ENCODE assay signal across 20 cellular contexts in the genomic region with DNA sequence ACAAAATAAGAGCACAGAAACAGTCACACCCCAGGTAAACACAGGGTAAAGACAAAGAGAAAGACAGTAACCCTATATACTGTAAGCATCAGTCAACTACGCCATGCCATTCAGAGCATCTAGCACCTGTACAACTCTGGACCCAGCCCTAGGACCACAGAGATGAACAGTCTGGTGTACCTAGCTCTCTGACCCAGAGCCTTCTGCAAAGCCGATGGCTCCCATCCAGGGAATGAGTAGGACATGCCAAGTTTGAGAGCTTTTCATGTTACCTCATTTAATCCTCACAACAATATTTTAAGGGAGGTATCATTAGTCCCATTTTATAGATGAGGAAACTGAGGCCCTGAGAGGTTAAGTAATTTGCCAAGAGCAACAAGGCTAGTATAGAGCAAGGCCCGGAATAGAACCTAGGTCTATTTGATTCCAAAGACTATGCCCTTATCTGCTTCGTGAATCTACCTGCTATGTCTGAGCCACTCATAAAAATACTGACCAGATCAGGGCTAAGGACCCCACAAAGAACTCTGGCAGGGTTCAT. TPM values are rescaled to one million over a fixed set of nuclear protein-coding genes. Genes with fewer than 3 reads are reported as not detected.
DNase-seq lines count a peak whose midpoint lies in the region; FAIRE-seq and TF ChIP-seq lines count a peak whose summit lies in the region.
"Had no signal": no experiment of that assay in that cellular context is flagged by ENCODE, and none has a peak within 500 bp of the region (broad histone marks: within the 10 kb centered on the region; RNA-seq: fewer than 3 reads in every experiment).

No MANE protein-coding gene starts in this region.

- H3K36me3 ChIP-seq in astrocyte (ENCODE audit: insufficient read depth, low read length) (no peaks in the 10 kb centered on the region), kidney (ENCODE audit: control insufficient read depth in 1 of 2, insufficient read depth in 2 of 2, low read length in 2 of 2) (no peaks in the 10 kb centered on the region), thyroid gland (no peaks in the 10 kb centered on the region), H7 (replicated peaks; ENCODE audit: control insufficient read depth, insufficient read depth, low read length) (no peaks in the 10 kb centered on the region)

- H3K4ac ChIP-seq in H9 (ENCODE audit: low read depth, low read length) = no peak overlapping the region

- H3K9ac ChIP-seq in H9 (ENCODE audit: extremely low read depth, insufficient read length, low read length) (no peak overlapping the region), astrocyte (ENCODE audit: low read length) (no peak overlapping the region), kidney (ENCODE audit: low read length in 2 of 2) (no peak overlapping the region)

- H3K79me1 ChIP-seq in H9 (ENCODE audit: insufficient read depth, low read depth, low read length, poor library complexity, severe bottlenecking) = no peaks in the 10 kb centered on the region

- no peak overlapping the region; the same call in 1 of the 2 replicates for H3K14ac ChIP-seq in H9 (ENCODE audit: insufficient read depth, low read length)

- no peak overlapping the region for H2BK20ac ChIP-seq in H9 (ENCODE audit: low read depth, low read length, poor library complexity, severe bottlenecking)

- H3K27me3 Mint-ChIP-seq in H9 (ENCODE audit: low read depth) = peaks cover 11% of the 10 kb centered on the region
- peaks cover 3% of the 10 kb centered on the region for H3K27me3 Mint-ChIP-seq in astrocyte (ENCODE audit: low read depth, unreplicated experiment)
- H3K27me3 Mint-ChIP-seq in osteocyte (ENCODE audit: unreplicated experiment) = peaks cover 11% of the 10 kb centered on the region
- H3K27me3 Mint-ChIP-seq: B cell had no signal

- WGBS in H9 (ENCODE audit: extremely low coverage, insufficient read length, low lambda C conversion rate) = no CpG with 5 or more reads among the region's 4 CpGs
- 65 to 71% methylated on average over 4 of the region's 4 CpGs for WGBS in thyroid gland, 2 donors

- peak overlapping the region; percentile 98 for H2BK12ac ChIP-seq in H9 (ENCODE audit: insufficient read length, low read depth, low read length)

- peak overlapping the region; percentile 27 for H4K91ac ChIP-seq in H9 (ENCODE audit: insufficient read length, low read depth, low read length)

- no peak overlapping the region for H2AFZ ChIP-seq in H9 (ENCODE audit: low read length)
- no peak overlapping the region for H2AFZ ChIP-seq in astrocyte (ENCODE audit: low read depth, low read length)

- no peak overlapping the region for H3K56ac ChIP-seq in H9 (ENCODE audit: insufficient read length, low read depth, low read length)

- DNase-seq in H9 (no peak), astrocyte (ENCODE audit: low read depth) (no peak), kidney (no peak), thyroid gland (peak; percentile 36 to 58), H7 (no peak), osteocyte (ENCODE audit: extremely low spot score, unreplicated experiment) (no peak)
- DNase-seq in activated CD4-positive, alpha-beta T cell treated with anti-CD3 and anti-CD28 coated beads, Interleukin-2, amount 50 U/mL, for 48 hours = no peak
- DNase-seq: CD8-positive, alpha-beta memory T cell; DND-41; HCEC 1CT; NCI-H1048; NCI-H1694; NCI-H2029 treated with DMSO at 0.1 percent for 48 hours; NCI-H2227 treated with DMSO at 0.1 percent for 48 hours; NCI-H69; SHP77 treated with DMSO at 0.1 percent for 48 hours had no signal

- H3K4me2 ChIP-seq in H9 (ENCODE audit: insufficient read depth, insufficient read length, low read length) = no peak overlapping the region
- no peak overlapping the region for H3K4me2 ChIP-seq in astrocyte (ENCODE audit: low read length)

- no peak overlapping the region for H2BK5ac ChIP-seq in H9 (ENCODE audit: insufficient read length, low read length)

- no peaks in the 10 kb centered on the region for H3K27me3 ChIP-seq in H9 (ENCODE audit: insufficient read depth, low read length)
- H3K27me3 ChIP-seq in astrocyte (ENCODE audit: insufficient read depth, low read length) = no peaks in the 10 kb centered on the region
- H3K27me3 ChIP-seq in thyroid gland = no peaks in the 10 kb centered on the region
- H3K27me3 ChIP-seq in H7 (ENCODE audit: control insufficient read depth, insufficient read depth, low read length) = 0 out of 2 replicates have a peak, but pooled peaks cover 4% of the 10 kb centered on the region

- no peaks in the 10 kb centered on the region for H3K9me3 ChIP-seq in H9 (ENCODE audit: control insufficient read depth, low read depth, low read length)
- H3K9me3 ChIP-seq in astrocyte (ENCODE audit: insufficient read depth, low read depth, low read length) = no peaks in the 10 kb centered on the region
- no peaks in the 10 kb centered on the region for H3K9me3 ChIP-seq in kidney (ENCODE audit: control insufficient read depth in 1 of 2, low read length in 2 of 2)
- no peaks in the 10 kb centered on the region for H3K9me3 ChIP-seq in thyroid gland

- no peak overlapping the region for H3K27ac ChIP-seq in H9 (ENCODE audit: insufficient read length, low read depth, low read length)
- H3K27ac ChIP-seq in astrocyte (ENCODE audit: low read depth, low read length) = no peak overlapping the region
- peak overlapping the region; percentile 71 for H3K27ac ChIP-seq in kidney (ENCODE audit: low read depth in 2 of 2, low read length in 2 of 2)
- peak overlapping the region; percentile 80 to 87 (median 81) for H3K27ac ChIP-seq in thyroid gland
- H3K27ac ChIP-seq: C4-2B had no signal

- no peak overlapping the region for H3K23ac ChIP-seq in H9 (ENCODE audit: insufficient read length, low read depth, low read length)

- no peak overlapping the region for H2BK15ac ChIP-seq in H9 (ENCODE audit: low read depth, low read length)

- H3K79me2 ChIP-seq in H9 (ENCODE audit: insufficient read depth, low read length) = no peaks in the 10 kb centered on the region
- no peaks in the 10 kb centered on the region for H3K79me2 ChIP-seq in astrocyte (ENCODE audit: insufficient read depth, low read length)

- intact Hi-C loops in kidney (cut with DNase I) (no loop called here), thyroid gland (cut with DNase I) (loop anchor here (10.0 kb wide), 1 partner anchor 365 kb away; no protein-coding TSS in a partner anchor)

- TF ChIP-seq POLR2A in thyroid gland (IDR thresholded peaks at IDR 0.05) = no peak

- no peak overlapping the region for H2AK5ac ChIP-seq in H9 (ENCODE audit: insufficient read length, low read length)

- H3K4me1 ChIP-seq in H9 (ENCODE audit: insufficient read depth, low read length) = peaks cover 15% of the 10 kb centered on the region; the same call in 1 of the 2 replicates
- H3K4me1 ChIP-seq in astrocyte (ENCODE audit: insufficient read depth, low read length) = peaks cover 3% of the 10 kb centered on the region
- H3K4me1 ChIP-seq in kidney (ENCODE audit: control insufficient read depth in 1 of 2, insufficient read depth in 1 of 2, low read depth in 1 of 2, low read length in 2 of 2) = peaks cover 15 to 38% of the 10 kb centered on the region in 2 donors
- H3K4me1 ChIP-seq in thyroid gland = peaks cover 32 to 42% of the 10 kb centered on the region in 2 donors

- no peak overlapping the region for H3K4me3 Mint-ChIP-seq in H9
- no peak overlapping the region for H3K4me3 Mint-ChIP-seq in astrocyte (ENCODE audit: unreplicated experiment)
- H3K4me3 Mint-ChIP-seq in osteocyte (ENCODE audit: unreplicated experiment) = no peak overlapping the region
- H3K4me3 Mint-ChIP-seq: B cell had no signal

- no peak overlapping the region for H4K8ac ChIP-seq in H9 (replicated peaks; ENCODE audit: insufficient read length, low read depth, low read length)

- H3T11ph ChIP-seq in H9 (ENCODE audit: low read length) = no peak overlapping the region

- H3K23me2 ChIP-seq in H9 (ENCODE audit: insufficient read length, low read depth, low read length, poor library complexity, severe bottlenecking) = no peaks in the 10 kb centered on the region

- no peak for FAIRE-seq in astrocyte (lab: Jason Lieb, UNC)
- no peak for FAIRE-seq in kidney (lab: Jason Lieb, UNC)
- FAIRE-seq: GM12892 had no signal

- H3K18ac ChIP-seq in H9 (ENCODE audit: insufficient read length, low read depth, low read length) = no peak overlapping the region

- peaks cover 58 to 59% of the 10 kb centered on the region in 2 experiments for H3K4me1 Mint-ChIP-seq in H9
- H3K4me1 Mint-ChIP-seq in astrocyte (ENCODE audit: low read depth, unreplicated experiment) = peaks cover 18% of the 10 kb centered on the region
- peaks cover 39% of the 10 kb centered on the region for H3K4me1 Mint-ChIP-seq in osteocyte (ENCODE audit: unreplicated experiment)

- H3K4me3 ChIP-seq in astrocyte (ENCODE audit: insufficient read depth, low read depth, low read length) = no peak overlapping the region
- no peak overlapping the region for H3K4me3 ChIP-seq in kidney (ENCODE audit: low read length in 2 of 2)
- H3K4me3 ChIP-seq in thyroid gland (replicated peaks in 1 of 3) = no peak overlapping the region
- H3K4me3 ChIP-seq in H7 (ENCODE audit: insufficient read depth, low read depth, low read length) = no peak overlapping the region

- H3K9me3 Mint-ChIP-seq in H9 (peaks cover 0 to 3% of the 10 kb centered on the region in 2 experiments; a peak in 2 of 5 replicates), astrocyte (ENCODE audit: unreplicated experiment) (peaks cover 4% of the 10 kb centered on the region), osteocyte (ENCODE audit: unreplicated experiment) (no peaks in the 10 kb centered on the region)
- H3K9me3 Mint-ChIP-seq: CD8-positive, alpha-beta memory T cell; IgD-negative memory B cell had no signal

- peaks cover 0 to 3% (median 2%) of the 10 kb centered on the region in 3 experiments; a peak in 1 of 7 replicates for H3K36me3 Mint-ChIP-seq in H9 (ENCODE audit: insufficient read depth in 1 of 3, low read depth in 3 of 3)
- peaks cover 2% of the 10 kb centered on the region for H3K36me3 Mint-ChIP-seq in astrocyte (ENCODE audit: low read depth, unreplicated experiment)
- no peaks in the 10 kb centered on the region for H3K36me3 Mint-ChIP-seq in osteocyte (ENCODE audit: unreplicated experiment)

- peak overlapping the region; percentile 14 for H2BK120ac ChIP-seq in H9 (ENCODE audit: low read depth, low read length, poor library complexity, severe bottlenecking)

- no peak overlapping the region; a peak in 1 of 7 replicates for H3K27ac Mint-ChIP-seq in H9
- peak overlapping the region; percentile 22 for H3K27ac Mint-ChIP-seq in astrocyte (ENCODE audit: unreplicated experiment)
- H3K27ac Mint-ChIP-seq in osteocyte (ENCODE audit: unreplicated experiment) = no peak overlapping the region
- H3K27ac Mint-ChIP-seq: B cell, IgD-negative memory B cell had no signal

- TF ChIP-seq CTCF in H9 (conservative IDR thresholded peaks at IDR 0.05) (no peak), astrocyte (IDR thresholded peaks at IDR 0.05; ENCODE audit: insufficient read depth, low read depth, low read length) (no peak), kidney (IDR thresholded peaks at IDR 0.05; ENCODE audit: borderline replicate concordance, extremely low read depth, insufficient read depth) (no peak), thyroid gland (IDR thresholded peaks at IDR 0.05) (no peak), osteocyte (IDR thresholded peaks at IDR 0.05) (no peak)

- H4K5ac ChIP-seq in H9 (ENCODE audit: insufficient read length, low read depth, low read length) = no peak overlapping the region

- H4K20me1 ChIP-seq in H9 (ENCODE audit: control insufficient read depth, insufficient read depth, insufficient read length) = no peaks in the 10 kb centered on the region
- H4K20me1 ChIP-seq in astrocyte (ENCODE audit: insufficient read depth, low read length) = no peaks in the 10 kb centered on the region

RNA-seq across cellular contexts. Expression of a gene that starts 3.4 kb away (rescaled TPM):
- total RNA-seq in H9 (2021) (2.2 and 3.2 TPM in 2 replicates), astrocyte (3.0 and 3.5 TPM in 2 replicates), kidney (21.7 TPM), thyroid gland (10 to 100 TPM; 25.5 to 52.7 (median 46.4) TPM), osteocyte (10.9 and 12.6 TPM in 2 replicates)
- polyA plus RNA-seq in kidney (ENCODE audit: insufficient read depth, low read depth, low replicate concordance) = 29.1 TPM
- total RNA-seq in H7 (2014; rRNA removed; shearing (Covaris generic)) = 3.4 and 4.9 TPM in 2 replicates

Comparison
In these comparisons a context has a peak if more than half of its experiments do, and no peak if none do; other contexts are left out.
1. DNase-seq: peak in thyroid gland (2 of 2); none in H9 (single experiment), astrocyte (single experiment), kidney (single experiment), activated CD4-positive, alpha-beta T cell treated with anti-CD3 and anti-CD28 coated beads, Interleukin-2, amount 50 U/mL, for 48 hours (0 of 2), H7 (single experiment) and osteocyte (single experiment).
2. H3K27ac ChIP-seq: peak in kidney (2 of 2) and thyroid gland (3 of 3); none in H9 (single experiment) and astrocyte (single experiment).